ENCODE assay signal across 18 cellular contexts in genomic region chr20:63055575-63056235, GRCh38. TPM values are rescaled to one million over a fixed set of nuclear protein-coding genes. Genes with fewer than 3 reads are reported as not detected.
DNase-seq lines count a peak whose midpoint lies in the region; ATAC-seq, FAIRE-seq and TF ChIP-seq lines count a peak whose summit lies in the region.
"Had no signal": no experiment of that assay in that cellular context is flagged by ENCODE, and none has a peak within 500 bp of the region (broad histone marks: within the 10 kb centered on the region; RNA-seq: fewer than 3 reads in every experiment).

No MANE protein-coding gene starts in this region.

- intact Hi-C loops in GM12878 (cut with micrococcal nuclease; ENCODE audit: unreplicated experiment), result loop anchor here (2.0 to 5.0 kb wide), 2 partner anchors 43 to 123 kb away; no protein-coding TSS in a partner anchor
- intact Hi-C loops in posterior vena cava (cut with DNase I), result loop anchor here in 1 of 2 donors (10.0 kb wide), 1 partner anchor 179 kb away; the partner anchor contains the start of gene BIRC7

- H2AFZ ChIP-seq in GM12878 (ENCODE audit: control insufficient read depth, low read depth, low read length), result no peak overlapping the region

- DNase-seq in H7 (peak; percentile 47), GM12878 (ENCODE audit: low read depth, low spot score) (no peak), islet precursor cell (peak; percentile 32), posterior vena cava (ENCODE audit: low spot score) (peak; percentile 69), NCI-H82 treated with DMSO at 0.1 percent for 48 hours (lab: John Stamatoyannopoulos, UW; ENCODE audit: unreplicated experiment) (no peak), DMS153 treated with DMSO at 0.1 percent for 48 hours (lab: John Stamatoyannopoulos, UW; ENCODE audit: unreplicated experiment) (no peak)
- DNase-seq: cortex of kidney, DMS 273 treated with DMSO at 0.1 percent for 48 hours, GF-D8, NCI-H1436 treated with DMSO at 0.1 percent for 48 hours had no signal

- peak; percentile 15 for ATAC-seq in GM12878
- ATAC-seq in HG03460 (IDR thresholded peaks at IDR 0.05; ENCODE audit: unreplicated experiment), result no peak
- ATAC-seq in GM21717 (IDR thresholded peaks at IDR 0.05; ENCODE audit: unreplicated experiment), result no peak

- BruUV-seq in GM12878 (replicated peaks; lab: Mats Ljungman, UMichigan), result no TSS peak

- CTCF ChIA-PET in GM12878 (lab: Yijun Ruan, JAX), result interaction anchor here (1.0 to 3.1 kb wide), 8 partner anchors 10 to 168 kb away, joined by 3 to 11 read pairs (median 4); no protein-coding TSS in a partner anchor

- RAD21 ChIA-PET in GM12878 (lab: Charles Lee; ENCODE audit: unreplicated experiment), result interaction anchor here (0.9 to 2.0 kb wide), 3 partner anchors 44 to 83 kb away, joined by 3 to 9 read pairs (median 4); no protein-coding TSS in a partner anchor

- H3K4me3 ChIP-seq in H7 (ENCODE audit: insufficient read depth, low read depth, low read length) (no peak overlapping the region), GM12878 (no peak overlapping the region)
- H3K4me3 ChIP-seq: gastrocnemius medialis, lung, psoas muscle had no signal

- no peaks in the 10 kb centered on the region for H3K9me3 ChIP-seq in GM12878 (replicated peaks; ENCODE audit: control insufficient read depth, insufficient read depth, low read length)
- H3K9me3 ChIP-seq: gastrocnemius medialis, psoas muscle had no signal

- in situ Hi-C loops in GM12878 (cut with MboI), result no loop called here

- TF ChIP-seq POLR2A in GM12878 (IDR thresholded peaks at IDR 0.05; ENCODE audit: low read depth, low read length), result no peak

- no peaks in the 10 kb centered on the region for H3K27me3 ChIP-seq in H7 (ENCODE audit: control insufficient read depth, insufficient read depth, low read length)
- H3K27me3 ChIP-seq in GM12878 (replicated peaks in 1 of 2; ENCODE audit: control insufficient read depth in 2 of 2, insufficient read depth in 2 of 2, low read length in 1 of 2), result no peaks in the 10 kb centered on the region

- H3K9ac ChIP-seq in GM12878 (ENCODE audit: control insufficient read depth, insufficient read depth, low read length), result no peak overlapping the region

- TF ChIP-seq EP300 in GM12878 (IDR thresholded peaks at IDR 0.05; ENCODE audit: borderline replicate concordance in 1 of 2, control insufficient read depth in 1 of 2, low read depth in 2 of 2, low read length in 2 of 2), result no peak

- no peak for TF ChIP-seq RAD21 in GM12878 (IDR thresholded peaks at IDR 0.05; ENCODE audit: insufficient read depth, low read depth, low read length)

- WGBS in GM12878 (ENCODE audit: insufficient coverage, insufficient replicate concordance, low lambda C conversion rate, missing lambda C conversion rate), result 40% methylated on average over 15 of the region's 15 CpGs

- POLR2A ChIA-PET in GM12878 (lab: Charles Lee), result no interaction called here

- H3K79me2 ChIP-seq in GM12878 (ENCODE audit: control insufficient read depth, insufficient read depth, low read length), result no peaks in the 10 kb centered on the region

- SMC1A ChIA-PET in GM12878 (lab: Charles Lee; ENCODE audit: uncharacterized antibody, unreplicated experiment), result interaction anchor here (1.2 to 3.1 kb wide), 3 partner anchors 43 to 125 kb away, joined by 3 to 17 read pairs (median 7); no protein-coding TSS in a partner anchor

- H3K27ac ChIP-seq in GM12878 (ENCODE audit: control insufficient read depth, insufficient read depth), result no peak overlapping the region
- H3K27ac ChIP-seq: gastrocnemius medialis, psoas muscle had no signal

- H3K4me1 ChIP-seq in GM12878 (ENCODE audit: control insufficient read depth, insufficient read depth, low read length), result no peaks in the 10 kb centered on the region

- H3K36me3 ChIP-seq in H7 (replicated peaks; ENCODE audit: control insufficient read depth, insufficient read depth, low read length) (no peaks in the 10 kb centered on the region), GM12878 (ENCODE audit: control insufficient read depth in 2 of 2, insufficient read depth in 2 of 2, low read length in 1 of 2) (no peaks in the 10 kb centered on the region)
- H3K36me3 ChIP-seq: gastrocnemius medialis had no signal

- TF ChIP-seq CTCF in GM12878 (IDR thresholded peaks at IDR 0.05 in 2 of 3, conservative IDR thresholded peaks at IDR 0.05 in 1 of 3; ENCODE audit: control insufficient read depth in 2 of 3, extremely low read depth in 1 of 3, insufficient read depth in 1 of 3, low read depth in 3 of 3, low read length in 3 of 3), result no peak

- FAIRE-seq in GM12878 (lab: Jason Lieb, UNC), result no peak

- no peak overlapping the region for H3K4me2 ChIP-seq in GM12878 (ENCODE audit: control insufficient read depth, insufficient read depth)

- no peaks in the 10 kb centered on the region for H4K20me1 ChIP-seq in GM12878 (ENCODE audit: control insufficient read depth, insufficient read depth)

TF ChIP-seq in GM12878, 131 proteins besides CTCF, POLR2A, EP300 and RAD21:
- no peak for TF ChIP-seq CHD4 (IDR thresholded peaks at IDR 0.05)
- TF ChIP-seq ZBED1 (IDR thresholded peaks at IDR 0.05; ENCODE audit: borderline replicate concordance), result no peak
- TF ChIP-seq POU2F2 (IDR thresholded peaks at IDR 0.05; ENCODE audit: borderline replicate concordance, low read depth, low read length), result 0 out of 3 replicates have a peak, but pooled peaks have one; percentile 0

RNA-seq across cellular contexts. Expression of gene BHLHE23, which starts 48.9 kb away (rescaled TPM):
- total RNA-seq in H7 (2014; rRNA removed; shearing (Covaris generic)), result 2.1 TPM in 2 replicates
- 0.69 TPM in 1 of 2 replicates, not detected in the other for total RNA-seq in GM12878 (2013; cell fraction: nucleolus; rRNA removed)
- not detected in 2 replicates for total RNA-seq in GM12878 (2014; rRNA removed)
- not detected in 2 replicates for total RNA-seq in GM12878 (2014; rRNA removed; fragmentation: Illumina TruSeq; extraction: Trizol)
- 0.33 TPM in 1 of 2 replicates, not detected in the other for total RNA-seq in GM12878 (2021)
- polyA plus RNA-seq in GM12878 (2011; ENCODE audit: low read depth), result not detected
- not detected in 2 replicates for polyA plus RNA-seq in GM12878 (2011; rRNA removed)
- 0.07 TPM in 1 of 2 replicates, not detected in the other for polyA plus RNA-seq in GM12878 (2011; cell fraction: cytosol; rRNA removed)
- polyA plus RNA-seq in GM12878 (2011; cell fraction: nucleus; rRNA removed), result 0.28 and 0.40 TPM in 2 replicates
- 0.11 TPM in 1 of 2 replicates, not detected in the other for polyA plus RNA-seq in GM12878 (2012)
- polyA plus RNA-seq in GM12878 (2014; fragmentation: Illumina TruSeq; extraction: Trizol), result not detected in 2 replicates
- not detected for polyA plus RNA-seq in GM12878 (2014; fragmentation: Nextera tagmentation; extraction: Ambion mirVana)
- 0.28 TPM in 1 of 2 replicates, not detected in the other for polyA plus RNA-seq in GM12878 (2014; rRNA removed)
- polyA plus RNA-seq in GM12878 (2016; fragmentation: Nextera tagmentation; extraction: Ambion mirVana), result not detected
- polyA minus RNA-seq in GM12878 (2011; rRNA and poly(A)+ RNA removed), result not detected in 2 replicates
- not detected in 2 replicates for polyA minus RNA-seq in GM12878 (2011; cell fraction: cytosol; rRNA and poly(A)+ RNA removed)
- polyA minus RNA-seq in GM12878 (2011; cell fraction: nucleus; rRNA and poly(A)+ RNA removed), result not detected in 2 replicates
- total RNA-seq in posterior vena cava, result not detected
- total RNA-seq: epithelial cell of proximal tubule, gastrocnemius medialis, lung, M059J, psoas muscle, T-cell had no signal
- polyA plus RNA-seq: lung, psoas muscle had no signal

Comparison
In these comparisons a context has a peak if more than half of its experiments do, and no peak if none do; other contexts are left out.
1. DNase-seq: peak in H7 (single experiment), islet precursor cell (single experiment) and posterior vena cava (single experiment); none in GM12878 (single experiment), NCI-H82 treated with DMSO at 0.1 percent for 48 hours (single experiment) and DMS153 treated with DMSO at 0.1 percent for 48 hours (single experiment).